ENCODE assay signal across 2 cellular contexts in the genomic region with DNA sequence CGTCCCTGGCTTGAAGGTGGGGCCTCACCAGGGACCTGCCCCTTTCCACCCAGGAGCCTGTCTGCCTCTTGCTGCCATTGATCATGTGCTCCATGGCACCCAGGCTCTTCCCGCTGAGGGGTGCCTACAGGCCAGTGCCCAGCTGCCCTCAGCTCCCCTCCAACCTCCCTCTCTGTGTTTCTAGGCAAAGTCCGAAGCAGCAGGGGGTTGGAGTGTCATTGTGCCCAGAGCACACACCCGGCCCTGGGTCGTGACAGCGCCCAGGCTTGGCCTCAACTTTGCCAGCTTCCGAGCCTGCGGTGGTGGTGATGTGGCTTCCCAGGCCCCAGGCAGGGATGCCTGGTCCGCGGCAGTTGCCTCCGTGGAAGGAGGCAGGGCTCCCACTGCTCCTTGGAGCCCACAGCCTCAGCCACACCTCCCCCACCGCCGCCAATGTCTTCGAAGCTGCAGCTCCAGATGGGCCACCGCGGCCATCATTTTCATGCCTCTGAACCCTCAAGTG.
TF ChIP-seq lines count a peak whose summit lies in the region.

No MANE protein-coding gene starts in this region.

TF ChIP-seq in IMR-90, 13 proteins besides CTCF, POLR2A, EP300 and RAD21:
- TF ChIP-seq MAZ (IDR thresholded peaks at IDR 0.05; ENCODE audit: borderline replicate concordance, low read depth, low read length), result no peak
- TF ChIP-seq MXI1 (IDR thresholded peaks at IDR 0.05; ENCODE audit: borderline replicate concordance, low read depth, low read length), result no peak
- no peak for TF ChIP-seq RCOR1 (IDR thresholded peaks at IDR 0.05; ENCODE audit: insufficient replicate concordance, low read length)
- TF ChIP-seq CHD1 (IDR thresholded peaks at IDR 0.05; ENCODE audit: low read depth, low read length), result no peak
- TF ChIP-seq, protein P1, sequence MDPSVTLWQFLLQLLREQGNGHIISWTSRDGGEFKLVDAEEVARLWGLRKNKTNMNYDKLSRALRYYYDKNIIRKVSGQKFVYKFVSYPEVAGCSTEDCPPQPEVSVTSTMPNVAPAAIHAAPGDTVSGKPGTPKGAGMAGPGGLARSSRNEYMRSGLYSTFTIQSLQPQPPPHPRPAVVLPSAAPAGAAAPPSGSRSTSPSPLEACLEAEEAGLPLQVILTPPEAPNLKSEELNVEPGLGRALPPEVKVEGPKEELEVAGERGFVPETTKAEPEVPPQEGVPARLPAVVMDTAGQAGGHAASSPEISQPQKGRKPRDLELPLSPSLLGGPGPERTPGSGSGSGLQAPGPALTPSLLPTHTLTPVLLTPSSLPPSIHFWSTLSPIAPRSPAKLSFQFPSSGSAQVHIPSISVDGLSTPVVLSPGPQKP (IDR thresholded peaks at IDR 0.05; ENCODE audit: borderline replicate concordance, low read depth, low read length), result no peak
- TF ChIP-seq CEBPB (IDR thresholded peaks at IDR 0.05; ENCODE audit: low read depth, low read length), result no peak
- TF ChIP-seq SMC3 (IDR thresholded peaks at IDR 0.05; ENCODE audit: low read depth, low read length), result no peak
- TF ChIP-seq RFX5 (IDR thresholded peaks at IDR 0.05; ENCODE audit: low read depth, low read length), result no peak
- TF ChIP-seq MAFK (IDR thresholded peaks at IDR 0.05; ENCODE audit: low read depth, low read length), result no peak
- TF ChIP-seq, protein P2, sequence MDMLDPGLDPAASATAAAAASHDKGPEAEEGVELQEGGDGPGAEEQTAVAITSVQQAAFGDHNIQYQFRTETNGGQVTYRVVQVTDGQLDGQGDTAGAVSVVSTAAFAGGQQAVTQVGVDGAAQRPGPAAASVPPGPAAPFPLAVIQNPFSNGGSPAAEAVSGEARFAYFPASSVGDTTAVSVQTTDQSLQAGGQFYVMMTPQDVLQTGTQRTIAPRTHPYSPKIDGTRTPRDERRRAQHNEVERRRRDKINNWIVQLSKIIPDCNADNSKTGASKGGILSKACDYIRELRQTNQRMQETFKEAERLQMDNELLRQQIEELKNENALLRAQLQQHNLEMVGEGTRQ (IDR thresholded peaks at IDR 0.05; ENCODE audit: low read depth, low read length), result no peak
- TF ChIP-seq NFE2L2 (IDR thresholded peaks at IDR 0.05; ENCODE audit: low read depth, low read length), result no peak
- TF ChIP-seq BHLHE40 (IDR thresholded peaks at IDR 0.05; ENCODE audit: low read depth, low read length), result no peak
- TF ChIP-seq FOS (IDR thresholded peaks at IDR 0.05; ENCODE audit: low read depth, low read length), result no peak
TF ChIP-seq in IMR-90: peak in this region for 0.

TF ChIP-seq in H1, 55 proteins besides CTCF, POLR2A, EP300 and RAD21:
- TF ChIP-seq CBX5 (IDR thresholded peaks at IDR 0.05; ENCODE audit: low read depth, low read length), result no peak
TF ChIP-seq in H1: peak in this region for 0.
